Comparison of ENCODE assay signal across 21 cellular contexts in genomic region chr3:16985608-16986007, GRCh38.
DNase-seq lines count a peak whose midpoint lies in the region; ATAC-seq and TF ChIP-seq lines count a peak whose summit lies in the region.
"Had no signal": no experiment of that assay in that cellular context is flagged by ENCODE, and none has a peak within 500 bp of the region (broad histone marks: within the 10 kb centered on the region; RNA-seq: fewer than 3 reads in every experiment).

No MANE protein-coding gene starts in this region.

- H3K36me3 Mint-ChIP-seq in natural killer cell, result no peaks in the 10 kb centered on the region
- no peaks in the 10 kb centered on the region for H3K36me3 Mint-ChIP-seq in natural killer cell treated with Interleukin-12 subunit alpha and Interleukin-12 subunit beta and Interleukin-15 and Interleukin-18, amount 100 ng/mL, for 72 hours
- H3K36me3 Mint-ChIP-seq in central memory CD8-positive, alpha-beta T cell (ENCODE audit: insufficient read depth), result peaks cover 2% of the 10 kb centered on the region

- H3K4me3 Mint-ChIP-seq in natural killer cell, result no peak overlapping the region
- H3K4me3 Mint-ChIP-seq in natural killer cell treated with Interleukin-12 subunit alpha and Interleukin-12 subunit beta and Interleukin-15 and Interleukin-18, amount 100 ng/mL, for 72 hours, result no peak overlapping the region
- H3K4me3 Mint-ChIP-seq in central memory CD8-positive, alpha-beta T cell, result no peak overlapping the region
- H3K4me3 Mint-ChIP-seq: CD14-positive monocyte; CD4-positive, alpha-beta T cell; CD8-positive, alpha-beta memory T cell had no signal

- peaks cover 65 to 71% of the 10 kb centered on the region in 2 donors for H3K4me1 Mint-ChIP-seq in natural killer cell
- peaks cover 23 to 29% of the 10 kb centered on the region in 2 donors for H3K4me1 Mint-ChIP-seq in natural killer cell treated with Interleukin-12 subunit alpha and Interleukin-12 subunit beta and Interleukin-15 and Interleukin-18, amount 100 ng/mL, for 72 hours (ENCODE audit: low read depth in 2 of 2)
- H3K4me1 Mint-ChIP-seq in central memory CD8-positive, alpha-beta T cell, result peaks cover 56% of the 10 kb centered on the region

- H3K4me1 ChIP-seq in gastrocnemius medialis, result peaks cover 39 to 52% of the 10 kb centered on the region in 2 donors
- H3K4me1 ChIP-seq: A549; BE2C; BLaER1 treated with 17β-estradiol and CSF1 and Interleukin-3, amounts not matched to agents 10 nM and 100 nM had no signal

- intact Hi-C loops in natural killer cell (cut with micrococcal nuclease) (no loop called here), gastrocnemius medialis (cut with DNase I; ENCODE audit: low total_unique reads) (no loop called here)

- H3K9me3 Mint-ChIP-seq in natural killer cell, result no peaks in the 10 kb centered on the region
- H3K9me3 Mint-ChIP-seq in natural killer cell treated with Interleukin-12 subunit alpha and Interleukin-12 subunit beta and Interleukin-15 and Interleukin-18, amount 100 ng/mL, for 72 hours, result no peaks in the 10 kb centered on the region
- H3K9me3 Mint-ChIP-seq in central memory CD8-positive, alpha-beta T cell, result no peaks in the 10 kb centered on the region
- H3K9me3 Mint-ChIP-seq: CD14-positive monocyte; CD4-positive, alpha-beta T cell; CD8-positive, alpha-beta memory T cell had no signal

- DNase-seq in natural killer cell, result no peak
- no peak for DNase-seq in natural killer cell treated with Interleukin-12 subunit alpha and Interleukin-12 subunit beta and Interleukin-15 and Interleukin-18, amount 100 ng/mL, for 72 hours (ENCODE audit: low spot score)
- no peak for DNase-seq in central memory CD8-positive, alpha-beta T cell (ENCODE audit: low spot score in 2 of 2)
- DNase-seq in gastrocnemius medialis, result no peak
- DNase-seq in SIG-M5 treated with dmso at 0.1 percent for 504 hours (lab: John Stamatoyannopoulos, UW; ENCODE audit: unreplicated experiment), result no peak
- DNase-seq: 8988T; ACHN; AML-193; BE2C; CD4-positive, alpha-beta T cell; CD8-positive, alpha-beta memory T cell; DMS 273 treated with DMSO at 0.1 percent for 48 hours; DMS79 treated with DMSO at 0.1 percent for 48 hours; GF-D8; GM23248; H7; HCEC 1CT had no signal

- no peak overlapping the region for H3K4me3 ChIP-seq in gastrocnemius medialis
- H3K4me3 ChIP-seq: A549; BLaER1 treated with 17β-estradiol and CSF1 and Interleukin-3, amounts not matched to agents 10 nM and 100 nM; GM23248 had no signal

- peak overlapping the region; percentile 54 to 72 for H3K27ac Mint-ChIP-seq in natural killer cell
- H3K27ac Mint-ChIP-seq in natural killer cell treated with Interleukin-12 subunit alpha and Interleukin-12 subunit beta and Interleukin-15 and Interleukin-18, amount 100 ng/mL, for 72 hours, result no peak overlapping the region
- peak overlapping the region; percentile 2 for H3K27ac Mint-ChIP-seq in central memory CD8-positive, alpha-beta T cell (ENCODE audit: low read depth)
- H3K27ac Mint-ChIP-seq: CD4-positive, alpha-beta T cell had no signal

- no peak for TF ChIP-seq CTCF in natural killer cell (IDR thresholded peaks at IDR 0.05)
- TF ChIP-seq CTCF in gastrocnemius medialis (IDR thresholded peaks at IDR 0.05 in 4 of 5, conservative IDR thresholded peaks at IDR 0.05 in 1 of 5), result no peak

- H3K9me3 ChIP-seq in gastrocnemius medialis, result no peaks in the 10 kb centered on the region
- H3K9me3 ChIP-seq: A549, BE2C had no signal

- in situ Hi-C loops in gastrocnemius medialis (cut with MboI; ENCODE audit: low sequenced_read_pairs in 4 of 4), result no loop called here

- no peaks in the 10 kb centered on the region for H3K36me3 ChIP-seq in gastrocnemius medialis
- H3K36me3 ChIP-seq: BE2C had no signal

- H3K27me3 Mint-ChIP-seq in natural killer cell (ENCODE audit: low read depth in 2 of 2), result no peaks in the 10 kb centered on the region
- no peaks in the 10 kb centered on the region for H3K27me3 Mint-ChIP-seq in natural killer cell treated with Interleukin-12 subunit alpha and Interleukin-12 subunit beta and Interleukin-15 and Interleukin-18, amount 100 ng/mL, for 72 hours
- no peaks in the 10 kb centered on the region for H3K27me3 Mint-ChIP-seq in central memory CD8-positive, alpha-beta T cell
- H3K27me3 Mint-ChIP-seq: CD4-positive, alpha-beta T cell; CD8-positive, alpha-beta memory T cell had no signal

- no peak for TF ChIP-seq POLR2A in gastrocnemius medialis (IDR thresholded peaks at IDR 0.05)

- peak overlapping the region in 3 of 4 donors; percentile 9 to 64 (median 29) for H3K27ac ChIP-seq in gastrocnemius medialis
- H3K27ac ChIP-seq: A549; BLaER1 treated with 17β-estradiol and CSF1 and Interleukin-3, amounts not matched to agents 10 nM and 100 nM; GM23248 had no signal

- ATAC-seq in natural killer cell (peak in 1 of 3 donors; percentile 21), gastrocnemius medialis (no peak), GM18520 (IDR thresholded peaks at IDR 0.05; ENCODE audit: unreplicated experiment) (no peak)
- ATAC-seq in natural killer cell treated with Interleukin-12 subunit alpha and Interleukin-12 subunit beta and Interleukin-15 and Interleukin-18, amount 100 ng/mL, for 72 hours, result no peak
- no peak for ATAC-seq in central memory CD8-positive, alpha-beta T cell (replicated peaks; ENCODE audit: extremely low read depth, poor library complexity, severe bottlenecking)
- ATAC-seq: A549 had no signal

- H3K27me3 ChIP-seq in gastrocnemius medialis, result no peaks in the 10 kb centered on the region
- H3K27me3 ChIP-seq: BE2C; BLaER1 treated with 17β-estradiol and CSF1 and Interleukin-3, amounts not matched to agents 10 nM and 100 nM had no signal

Comparison
In these comparisons a context has a peak if more than half of its experiments do, and no peak if none do; other contexts are left out.
1. H3K27ac Mint-ChIP-seq: peak in natural killer cell (2 of 2) and central memory CD8-positive, alpha-beta T cell (single experiment); none in natural killer cell treated with Interleukin-12 subunit alpha and Interleukin-12 subunit beta and Interleukin-15 and Interleukin-18, amount 100 ng/mL, for 72 hours (0 of 2).